In genomic region chr20:17885076-17885475, GRCh38 we compare ENCODE assay signal across 22 cellular contexts.
DNase-seq lines count a peak whose midpoint lies in the region; ATAC-seq and TF ChIP-seq lines count a peak whose summit lies in the region.
"Had no signal": no experiment of that assay in that cellular context is flagged by ENCODE, and none has a peak within 500 bp of the region (broad histone marks: within the 10 kb centered on the region; RNA-seq: fewer than 3 reads in every experiment).

No MANE protein-coding gene starts in this region.

- H3K4me3 Mint-ChIP-seq in activated T-helper 17 cell treated with anti-CD3 and anti-CD28 coated beads, Interleukin-2, amount 50 U/mL, for 72 hours, result no peak overlapping the region
- H3K4me3 Mint-ChIP-seq in activated CD8-positive, alpha-beta T cell treated with anti-CD3 and anti-CD28 coated beads for 36 hours, result no peak overlapping the region
- H3K4me3 Mint-ChIP-seq: CD8-positive, alpha-beta T cell had no signal

- no peak for TF ChIP-seq CTCF in adrenal gland (IDR thresholded peaks at IDR 0.05)
- TF ChIP-seq CTCF in activated CD8-positive, alpha-beta T cell treated with anti-CD3 and anti-CD28 coated beads for 36 hours (IDR thresholded peaks at IDR 0.05), result no peak

- H3K27me3 Mint-ChIP-seq in activated T-helper 17 cell treated with anti-CD3 and anti-CD28 coated beads, Interleukin-2, amount 50 U/mL, for 72 hours, result peaks cover 16% of the 10 kb centered on the region
- peaks cover 1% of the 10 kb centered on the region for H3K27me3 Mint-ChIP-seq in activated CD8-positive, alpha-beta T cell treated with anti-CD3 and anti-CD28 coated beads for 36 hours

- WGBS in mesodermal cell (ENCODE audit: insufficient coverage in 2 of 2), 2 experiments, result 80 to 96% methylated on average over 3 of the region's 3 CpGs
- 67 to 95% (median 91%) methylated on average over 3 of the region's 3 CpGs for WGBS in adrenal gland, 4 donors

- CTCF ChIA-PET in activated CD8-positive, alpha-beta T cell treated with anti-CD3 and anti-CD28 coated beads for 36 hours (lab: Charles Lee), result interaction anchor here (0.7 to 2.4 kb wide), 2 partner anchors 10 to 13 kb away, joined by 3 to 13 read pairs; no protein-coding TSS in a partner anchor

- POLR2A ChIA-PET in activated CD8-positive, alpha-beta T cell treated with anti-CD3 and anti-CD28 coated beads for 36 hours (lab: Charles Lee), result interaction anchor here (0.7 kb wide), 1 partner anchor 10 kb away, joined by 3 read pairs; no protein-coding TSS in a partner anchor

- no peak overlapping the region for H3K27ac ChIP-seq in BLaER1
- H3K27ac ChIP-seq in mesodermal cell (ENCODE audit: low read depth, low read length, severe bottlenecking), result peak overlapping the region; percentile 24
- no peak overlapping the region for H3K27ac ChIP-seq in adrenal gland
- H3K27ac ChIP-seq: C4-2B, GM23248, PC-9, SJSA1 had no signal

- H4K20me1 ChIP-seq in BLaER1, result no peaks in the 10 kb centered on the region

- H3K9me3 Mint-ChIP-seq in activated T-helper 17 cell treated with anti-CD3 and anti-CD28 coated beads, Interleukin-2, amount 50 U/mL, for 72 hours, result peaks cover 6% of the 10 kb centered on the region
- H3K9me3 Mint-ChIP-seq in activated CD8-positive, alpha-beta T cell treated with anti-CD3 and anti-CD28 coated beads for 36 hours, result peaks cover 2% of the 10 kb centered on the region

- H3K9ac ChIP-seq in BLaER1, result no peak overlapping the region
- H3K9ac ChIP-seq: GM23248 had no signal

- H3K4me1 Mint-ChIP-seq in activated T-helper 17 cell treated with anti-CD3 and anti-CD28 coated beads, Interleukin-2, amount 50 U/mL, for 72 hours, result no peaks in the 10 kb centered on the region
- H3K4me1 Mint-ChIP-seq in activated CD8-positive, alpha-beta T cell treated with anti-CD3 and anti-CD28 coated beads for 36 hours (ENCODE audit: low read depth), result no peaks in the 10 kb centered on the region

- intact Hi-C loops in sciatic nerve (cut with DNase I), result no loop called here
- intact Hi-C loops in adrenal gland (cut with DNase I), result no loop called here
- intact Hi-C loops in activated CD8-positive, alpha-beta T cell treated with anti-CD3 and anti-CD28 coated beads for 36 hours (cut with micrococcal nuclease), result no loop called here

- H3K9me3 ChIP-seq in BLaER1 (peaks cover 13% of the 10 kb centered on the region), mesodermal cell (ENCODE audit: control insufficient read depth, low read length) (peaks cover 14% of the 10 kb centered on the region), adrenal gland (replicated peaks in 1 of 3) (no peaks in the 10 kb centered on the region)

- DNase-seq in sciatic nerve (ENCODE audit: low spot score) (no peak), adrenal gland (no peak), NCI-H1417 (lab: John Stamatoyannopoulos, UW) (no peak)
- no peak for DNase-seq in activated CD8-positive, alpha-beta T cell treated with anti-CD3 and anti-CD28 coated beads for 36 hours
- DNase-seq: AML-193; Caco-2; CD8-positive, alpha-beta T cell; GM23248; H7; IMR-90; KG1; MM.1S; NCI-H1694; NCI-H2029 treated with DMSO at 0.1 percent for 48 hours; NCI-H2227 treated with DMSO at 0.1 percent for 48 hours; NCI-H526 treated with DMSO at 0.1 percent for 48 hours; PC-9 had no signal

- no peaks in the 10 kb centered on the region for H3K27me3 ChIP-seq in BLaER1
- H3K27me3 ChIP-seq in adrenal gland, result no peaks in the 10 kb centered on the region
- H3K27me3 ChIP-seq: SJSA1 had no signal

- H3K27ac Mint-ChIP-seq in activated T-helper 17 cell treated with anti-CD3 and anti-CD28 coated beads, Interleukin-2, amount 50 U/mL, for 72 hours, result peak overlapping the region; percentile 15
- H3K27ac Mint-ChIP-seq in activated CD8-positive, alpha-beta T cell treated with anti-CD3 and anti-CD28 coated beads for 36 hours, result no peak overlapping the region
- H3K27ac Mint-ChIP-seq: CD8-positive, alpha-beta T cell had no signal

- no peak for TF ChIP-seq POLR2A in adrenal gland (IDR thresholded peaks at IDR 0.05)

- no peaks in the 10 kb centered on the region for H3K36me3 ChIP-seq in BLaER1
- H3K36me3 ChIP-seq in mesodermal cell (ENCODE audit: control insufficient read depth, insufficient read depth, low read length), result no peaks in the 10 kb centered on the region
- H3K36me3 ChIP-seq in adrenal gland (replicated peaks in 1 of 2), result no peaks in the 10 kb centered on the region
- H3K36me3 ChIP-seq: SJSA1 had no signal

- no peaks in the 10 kb centered on the region for H3K36me3 Mint-ChIP-seq in activated T-helper 17 cell treated with anti-CD3 and anti-CD28 coated beads, Interleukin-2, amount 50 U/mL, for 72 hours (ENCODE audit: low read depth)
- no peaks in the 10 kb centered on the region for H3K36me3 Mint-ChIP-seq in activated CD8-positive, alpha-beta T cell treated with anti-CD3 and anti-CD28 coated beads for 36 hours (ENCODE audit: low read depth)
- H3K36me3 Mint-ChIP-seq: CD8-positive, alpha-beta T cell had no signal

- ATAC-seq in activated T-helper 17 cell treated with anti-CD3 and anti-CD28 coated beads, Interleukin-2, amount 50 U/mL, for 72 hours (replicated peaks), result no peak
- ATAC-seq in sciatic nerve, result peak; percentile 10
- ATAC-seq in activated CD8-positive, alpha-beta T cell treated with anti-CD3 and anti-CD28 coated beads for 36 hours, result no peak
- ATAC-seq: CD8-positive, alpha-beta T cell had no signal

- H3K4me3 ChIP-seq in BLaER1 (no peak overlapping the region), mesodermal cell (ENCODE audit: extremely low read depth, insufficient read depth, low read length, poor library complexity, severe bottlenecking) (no peak overlapping the region), adrenal gland (no peak overlapping the region)
- H3K4me3 ChIP-seq: GM23248, PC-9, SJSA1 had no signal

- H3K4me1 ChIP-seq in BLaER1, result peaks cover 26% of the 10 kb centered on the region
- H3K4me1 ChIP-seq in mesodermal cell (ENCODE audit: control insufficient read depth, insufficient read depth, low read length, poor library complexity, severe bottlenecking), result peaks cover 6% of the 10 kb centered on the region
- H3K4me1 ChIP-seq in adrenal gland (replicated peaks in 1 of 2), result peaks cover 0 to 11% of the 10 kb centered on the region in 2 donors
- H3K4me1 ChIP-seq: Caco-2, SJSA1 had no signal

- H3K4me2 ChIP-seq in BLaER1, result peak overlapping the region; percentile 42
- H3K4me2 ChIP-seq: PC-9 had no signal
